In the genomic region with DNA sequence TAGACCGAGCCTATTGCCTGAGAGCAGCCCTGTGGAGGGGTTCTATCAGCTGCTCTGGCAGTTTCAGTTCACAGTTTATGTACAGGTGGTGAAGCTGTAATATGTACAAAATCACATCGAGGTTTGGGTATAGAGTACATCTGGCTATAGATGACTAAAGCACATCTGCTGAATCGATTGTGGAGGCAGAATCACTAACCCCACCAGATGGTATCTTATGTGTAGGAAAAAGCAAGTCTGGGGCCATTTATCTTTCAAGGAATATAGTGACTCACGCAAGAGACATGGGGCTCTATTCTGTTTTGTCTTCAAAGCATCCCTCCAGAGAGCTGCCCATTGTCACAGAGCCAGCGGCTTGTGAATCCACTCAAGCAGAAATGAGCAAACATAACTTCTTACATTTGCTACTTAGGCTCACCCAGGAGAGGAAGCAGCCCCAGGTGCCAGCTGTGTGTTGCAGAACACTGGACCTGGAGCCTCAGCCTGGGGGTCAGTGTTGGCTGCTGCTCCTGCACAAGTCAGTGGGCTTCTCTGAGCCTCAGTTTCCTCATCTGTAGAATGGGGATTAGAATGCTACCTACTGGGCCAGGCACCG, we compare ENCODE assay signal across 9 cellular contexts. TPM values are rescaled to one million over a fixed set of nuclear protein-coding genes. Genes with fewer than 3 reads are reported as not detected.
DNase-seq lines count a peak whose midpoint lies in the region; ATAC-seq, FAIRE-seq and TF ChIP-seq lines count a peak whose summit lies in the region.
"Had no signal": no experiment of that assay in that cellular context is flagged by ENCODE, and none has a peak within 500 bp of the region (broad histone marks: within the 10 kb centered on the region; RNA-seq: fewer than 3 reads in every experiment).

No MANE protein-coding gene starts in this region.

- no peak overlapping the region for H3K9ac ChIP-seq in IMR-90 (ENCODE audit: low read depth, low read length)
- H3K9ac ChIP-seq in GM12878 (ENCODE audit: control insufficient read depth, insufficient read depth, low read length), result peak overlapping the region; percentile 30; the same call in 1 of the 2 replicates

- H3K4me3 ChIP-seq in IMR-90 (ENCODE audit: insufficient read depth, low read depth, low read length) (no peak overlapping the region), GM12878 (peak overlapping the region; percentile 21; the same call in 1 of the 2 replicates)
- no peak overlapping the region for H3K4me3 ChIP-seq in CD8-positive, alpha-beta memory T cell (ENCODE audit: low read length)
- H3K4me3 ChIP-seq: skin epidermis had no signal

- CTCF ChIA-PET in IMR-90 (lab: Yijun Ruan, JAX), result interaction anchor here (0.8 kb wide), 1 partner anchor 9 kb away, joined by 3 read pairs; no protein-coding TSS in a partner anchor
- CTCF ChIA-PET in GM12878 (lab: Yijun Ruan, JAX), result interaction anchor here (0.8 to 5.5 kb wide), 10 partner anchors 9 to 42 kb away, joined by 3 to 53 read pairs (median 12); partner anchors contain the start of gene MIIP
- CTCF ChIA-PET in CD8-positive, alpha-beta memory T cell (lab: Charles Lee), result no interaction called here

- no peaks in the 10 kb centered on the region for H3K9me3 ChIP-seq in IMR-90 (ENCODE audit: control insufficient read depth, insufficient read depth, low read length)
- no peaks in the 10 kb centered on the region for H3K9me3 ChIP-seq in GM12878 (replicated peaks; ENCODE audit: control insufficient read depth, insufficient read depth, low read length)
- H3K9me3 ChIP-seq in CD8-positive, alpha-beta memory T cell (ENCODE audit: low read length), result no peaks in the 10 kb centered on the region

- no peak overlapping the region for H3K4me2 ChIP-seq in IMR-90 (ENCODE audit: low read depth, low read length)
- peak overlapping the region; percentile 75 for H3K4me2 ChIP-seq in GM12878 (ENCODE audit: control insufficient read depth, insufficient read depth)

- peaks cover 1 to 6% of the 10 kb centered on the region in 2 donors for H3K27me3 Mint-ChIP-seq in CD8-positive, alpha-beta memory T cell

- H2BK5ac ChIP-seq in IMR-90 (ENCODE audit: low read depth, low read length, poor library complexity, severe bottlenecking), result no peak overlapping the region

- peaks cover 7 to 15% (median 11%) of the 10 kb centered on the region in 3 donors for H3K4me1 Mint-ChIP-seq in CD8-positive, alpha-beta memory T cell

- no peaks in the 10 kb centered on the region for H3K36me3 Mint-ChIP-seq in CD8-positive, alpha-beta memory T cell

- H4K8ac ChIP-seq in IMR-90 (ENCODE audit: low read depth in 2 of 2, low read length in 2 of 2), result no peak overlapping the region

- no peaks in the 10 kb centered on the region for H3K9me3 Mint-ChIP-seq in CD8-positive, alpha-beta memory T cell

- H3K56ac ChIP-seq in IMR-90 (ENCODE audit: extremely low read depth, insufficient read depth, low read length), result no peak overlapping the region

- no peak overlapping the region for H3K18ac ChIP-seq in IMR-90 (ENCODE audit: low read depth, low read length)

- H4K20me1 ChIP-seq in IMR-90 (ENCODE audit: insufficient read depth, low read length) (0 out of 2 replicates have a peak, but pooled peaks cover 3% of the 10 kb centered on the region), GM12878 (ENCODE audit: control insufficient read depth, insufficient read depth) (no peaks in the 10 kb centered on the region)

- H3K4me3 Mint-ChIP-seq in CD8-positive, alpha-beta memory T cell, result no peak overlapping the region

- H3K4ac ChIP-seq in IMR-90 (ENCODE audit: low read depth, low read length), result no peak overlapping the region

- H3K27ac ChIP-seq in IMR-90 (ENCODE audit: insufficient read depth, low read length) (no peak overlapping the region), GM12878 (ENCODE audit: control insufficient read depth, insufficient read depth) (peak overlapping the region; percentile 68)
- no peak overlapping the region for H3K27ac ChIP-seq in CD8-positive, alpha-beta memory T cell (ENCODE audit: low read depth, low read length)

- no peak overlapping the region for H3K23ac ChIP-seq in IMR-90 (ENCODE audit: low read depth, low read length)

- 14% methylated on average over 2 of the region's 6 CpGs; no CpG with 5 or more reads in 1 of the 2 experiments for WGBS in IMR-90 (ENCODE audit: extremely low coverage in 2 of 2, insufficient read length in 1 of 2), 2 experiments
- 2% methylated on average over 6 of the region's 6 CpGs for WGBS in GM12878 (ENCODE audit: insufficient coverage, insufficient replicate concordance, low lambda C conversion rate, missing lambda C conversion rate)

- H3K27me3 ChIP-seq in IMR-90 (ENCODE audit: control insufficient read depth, insufficient read depth, low read length) (peaks cover 18% of the 10 kb centered on the region; the same call in 1 of the 2 replicates), GM12878 (replicated peaks in 1 of 2; ENCODE audit: control insufficient read depth in 2 of 2, insufficient read depth in 2 of 2, low read length in 1 of 2) (no peaks in the 10 kb centered on the region)
- no peaks in the 10 kb centered on the region for H3K27me3 ChIP-seq in CD8-positive, alpha-beta memory T cell (ENCODE audit: insufficient read depth, low read length, poor library complexity, severe bottlenecking)

- dilution Hi-C loops in IMR-90 (cut with HindIII; ENCODE audit: low sequenced_read_pairs, unreplicated experiment), result no loop called here

- DNase-seq in NCI-H2107 treated with DMSO at 0.1 percent for 48 hours (lab: John Stamatoyannopoulos, UW; ENCODE audit: unreplicated experiment) (peak; percentile 53), NCI-H2107 (lab: John Stamatoyannopoulos, UW) (no peak), IMR-90 (peak; percentile 95), GM12878 (ENCODE audit: low read depth, low spot score) (peak; percentile 79), NCI-H1930 (lab: John Stamatoyannopoulos, UW) (no peak)
- no peak for DNase-seq in CD8-positive, alpha-beta memory T cell
- no peak for DNase-seq in effector CD4-positive, alpha-beta T cell

- TF ChIP-seq CTCF in IMR-90 (conservative IDR thresholded peaks at IDR 0.05; ENCODE audit: low read depth, low read length), result no peak
- TF ChIP-seq CTCF in GM12878 (IDR thresholded peaks at IDR 0.05 in 2 of 3, conservative IDR thresholded peaks at IDR 0.05 in 1 of 3; ENCODE audit: control insufficient read depth in 2 of 3, extremely low read depth in 1 of 3, insufficient read depth in 1 of 3, low read depth in 3 of 3, low read length in 3 of 3), result no peak

- peak overlapping the region; percentile 16 for H2AFZ ChIP-seq in IMR-90 (replicated peaks; ENCODE audit: low read length, poor library complexity)
- no peak overlapping the region; the same call in 1 of the 2 replicates for H2AFZ ChIP-seq in GM12878 (ENCODE audit: control insufficient read depth, low read depth, low read length)

- no peak overlapping the region for H2BK120ac ChIP-seq in IMR-90 (ENCODE audit: low read depth, low read length)

- H3K9me1 ChIP-seq in IMR-90 (ENCODE audit: insufficient read depth, low read length), result no peaks in the 10 kb centered on the region

- no peak overlapping the region for H4K5ac ChIP-seq in IMR-90 (ENCODE audit: low read depth, low read length)

- no peak for TF ChIP-seq RAD21 in IMR-90 (IDR thresholded peaks at IDR 0.05; ENCODE audit: low read length)
- peak; percentile 9; the same call in 1 of the 2 replicates for TF ChIP-seq RAD21 in GM12878 (IDR thresholded peaks at IDR 0.05; ENCODE audit: insufficient read depth, low read depth, low read length)

- H3K4me1 ChIP-seq in IMR-90 (ENCODE audit: control insufficient read depth, insufficient read depth, low read length), result peaks cover 3% of the 10 kb centered on the region
- H3K4me1 ChIP-seq in GM12878 (ENCODE audit: control insufficient read depth, insufficient read depth, low read length), result peaks cover 53% of the 10 kb centered on the region
- no peaks in the 10 kb centered on the region for H3K4me1 ChIP-seq in CD8-positive, alpha-beta memory T cell (ENCODE audit: insufficient read depth, low read length)

- H3K79me1 ChIP-seq in IMR-90 (ENCODE audit: low read depth in 1 of 2, low read length in 2 of 2), result no peaks in the 10 kb centered on the region

- POLR2A ChIA-PET in IMR-90 (lab: Charles Lee; ENCODE audit: unreplicated experiment), result no interaction called here
- POLR2A ChIA-PET in GM12878 (lab: Charles Lee), result interaction anchor here (1.1 to 5.5 kb wide), 12 partner anchors 10 to 131 kb away, joined by 4 to 57 read pairs (median 13); partner anchors contain the start of genes MFN2, MIIP and TNFRSF8
- POLR2A ChIA-PET in CD8-positive, alpha-beta memory T cell (lab: Charles Lee), result no interaction called here

- FAIRE-seq in GM12878 (lab: Jason Lieb, UNC), result peak; percentile 64

- peak; percentile 51 to 60; a peak in 3 of 4 replicates for TF ChIP-seq EP300 in GM12878 (IDR thresholded peaks at IDR 0.05; ENCODE audit: borderline replicate concordance in 1 of 2, control insufficient read depth in 1 of 2, low read depth in 2 of 2, low read length in 2 of 2)

- H3K14ac ChIP-seq in IMR-90 (replicated peaks; ENCODE audit: low read depth, low read length), result no peak overlapping the region

- BruUV-seq in IMR-90 (replicated peaks; lab: Mats Ljungman, UMichigan), result no TSS peak
- BruUV-seq in GM12878 (replicated peaks; lab: Mats Ljungman, UMichigan), result no TSS peak

- intact Hi-C loops in IMR-90 (cut with micrococcal nuclease) (no loop called here), GM12878 (cut with micrococcal nuclease; ENCODE audit: unreplicated experiment) (loop anchor here (1.0 kb wide), 2 partner anchors 23 to 39 kb away; partner anchors contain the start of gene TNFRSF8)

- RAD21 ChIA-PET in GM12878 (lab: Charles Lee; ENCODE audit: unreplicated experiment), result interaction anchor here (0.6 to 7.6 kb wide), 16 partner anchors 9 to 119 kb away, joined by 4 to 70 read pairs (median 9); partner anchors contain the start of genes MIIP and TNFRSF8

- H2BK20ac ChIP-seq in IMR-90 (ENCODE audit: low read depth, low read length), result no peak overlapping the region

- ATAC-seq in GM21576 (IDR thresholded peaks at IDR 0.05; ENCODE audit: unreplicated experiment) (peak; percentile 61), IMR-90 (ENCODE audit: low read depth) (peak; percentile 87), GM12878 (peak; percentile 80)

- no peak overlapping the region for H2BK15ac ChIP-seq in IMR-90 (ENCODE audit: low read depth, low read length)

- TF ChIP-seq POLR2A in IMR-90 (IDR thresholded peaks at IDR 0.05; ENCODE audit: low read depth, low read length) (no peak), GM12878 (IDR thresholded peaks at IDR 0.05; ENCODE audit: low read depth, low read length) (peak; percentile 46; the same call in 1 of the 2 replicates)

- H3K36me3 ChIP-seq in IMR-90 (ENCODE audit: control insufficient read depth, insufficient read depth, low read length), result no peaks in the 10 kb centered on the region
- H3K36me3 ChIP-seq in GM12878 (ENCODE audit: control insufficient read depth in 2 of 2, insufficient read depth in 2 of 2, low read length in 1 of 2), result no peaks in the 10 kb centered on the region
- H3K36me3 ChIP-seq in CD8-positive, alpha-beta memory T cell (ENCODE audit: insufficient read depth, low read length), result no peaks in the 10 kb centered on the region

- in situ Hi-C loops in IMR-90 (cut with MboI; ENCODE audit: low sequenced_read_pairs), result no loop called here
- in situ Hi-C loops in GM12878 (cut with MboI), result no loop called here

- SMC1A ChIA-PET in GM12878 (lab: Charles Lee; ENCODE audit: uncharacterized antibody, unreplicated experiment), result interaction anchor here (0.5 to 7.0 kb wide), 13 partner anchors 9 to 618 kb away, joined by 3 to 97 read pairs (median 5); partner anchors contain the start of gene MIIP

- peak overlapping the region; percentile 81 for H2AK9ac ChIP-seq in IMR-90 (replicated peaks; ENCODE audit: low read depth, low read length, poor library complexity)

- no peaks in the 10 kb centered on the region for H3K79me2 ChIP-seq in GM12878 (ENCODE audit: control insufficient read depth, insufficient read depth, low read length)

- no peak overlapping the region for H2AK5ac ChIP-seq in IMR-90 (ENCODE audit: low read depth, low read length)

- H4K91ac ChIP-seq in IMR-90 (ENCODE audit: insufficient read depth, low read depth, low read length), result no peak overlapping the region

- H3K27ac Mint-ChIP-seq in CD8-positive, alpha-beta memory T cell, result peak overlapping the region in 1 of 8 donors; percentile 84

RNA-seq across cellular contexts. Expression of gene MIIP, which starts 21.3 kb away (rescaled TPM):
- total RNA-seq in IMR-90 (2012; rRNA removed) (12.2 and 14.2 TPM in 2 replicates), GM12878 (2014; rRNA removed) (68.8 and 71.3 TPM in 2 replicates), GM12878 (2014; rRNA removed; fragmentation: Illumina TruSeq; extraction: Trizol) (16.6 and 17.1 TPM in 2 replicates), GM12878 (2021) (56.2 and 57.2 TPM in 2 replicates)
- polyA plus RNA-seq in IMR-90 (2012; rRNA removed) (23.7 and 28.7 TPM in 2 replicates), GM12878 (2011; rRNA removed) (8.8 and 21.5 TPM in 2 replicates), GM12878 (2014; fragmentation: Illumina TruSeq; extraction: Trizol) (5.4 and 11.6 TPM in 2 replicates), GM12878 (2014; fragmentation: Nextera tagmentation; extraction: Ambion mirVana) (1 to 10 TPM in 1 of 2 experiments, under 1 TPM in 1; 0.84 to 5.1 TPM), GM12878 (2014; rRNA removed) (65.2 and 70.6 TPM in 2 replicates), GM12878 (2016; fragmentation: Nextera tagmentation; extraction: Ambion mirVana) (10 to 100 TPM; 82.3 to 95.7 TPM)
- polyA plus RNA-seq in IMR-90 (2012; cell fraction: cytosol; rRNA removed), result 12.9 and 18.5 TPM in 2 replicates
- 74.8 and 224 TPM in 2 replicates for polyA plus RNA-seq in IMR-90 (2012; cell fraction: nucleus; rRNA removed; ENCODE audit: low replicate concordance)
- total RNA-seq in GM12878 (2013; cell fraction: nucleolus; rRNA removed), result 69.0 and 77.4 TPM in 2 replicates
- 12.2 TPM for polyA plus RNA-seq in GM12878 (2011; ENCODE audit: low read depth)
- polyA plus RNA-seq in GM12878 (2011; cell fraction: cytosol; rRNA removed), result 30.0 and 54.7 TPM in 2 replicates
- polyA plus RNA-seq in GM12878 (2011; cell fraction: nucleus; rRNA removed), result 275 and 289 TPM in 2 replicates
- polyA plus RNA-seq in GM12878 (2012), result 37.9 and 40.1 TPM in 2 replicates
- 13.8 and 33.1 TPM in 2 replicates for polyA minus RNA-seq in GM12878 (2011; rRNA and poly(A)+ RNA removed)
- polyA minus RNA-seq in GM12878 (2011; cell fraction: cytosol; rRNA and poly(A)+ RNA removed), result 16.1 and 21.0 TPM in 2 replicates
- polyA minus RNA-seq in GM12878 (2011; cell fraction: nucleus; rRNA and poly(A)+ RNA removed), result 22.2 and 38.7 TPM in 2 replicates
- 10 to 100 TPM; 37.0 to 37.6 TPM for total RNA-seq in CD8-positive, alpha-beta memory T cell
- 31.6 TPM for polyA plus RNA-seq in CD8-positive, alpha-beta memory T cell

RNA-seq across cellular contexts. Expression of gene TNFRSF8, which starts 22.5 kb away (rescaled TPM):
- total RNA-seq in IMR-90 (2012; rRNA removed) (under 0.01 TPM in 2 replicates), GM12878 (2014; rRNA removed) (59.6 and 71.1 TPM in 2 replicates), GM12878 (2014; rRNA removed; fragmentation: Illumina TruSeq; extraction: Trizol) (32.8 and 40.6 TPM in 2 replicates), GM12878 (2021) (114 and 115 TPM in 2 replicates)
- polyA plus RNA-seq in IMR-90 (2012; rRNA removed) (0.31 and 0.37 TPM in 2 replicates), GM12878 (2011; rRNA removed) (18.2 and 40.5 TPM in 2 replicates), GM12878 (2014; fragmentation: Illumina TruSeq; extraction: Trizol) (12.4 and 49.6 TPM in 2 replicates), GM12878 (2014; fragmentation: Nextera tagmentation; extraction: Ambion mirVana) (10 to 100 TPM in 1 of 2 experiments, 1 to 10 TPM in 1; 9.8 to 32.0 TPM), GM12878 (2014; rRNA removed) (68.0 and 85.0 TPM in 2 replicates), GM12878 (2016; fragmentation: Nextera tagmentation; extraction: Ambion mirVana) (10 to 100 TPM; 69.7 to 71.9 TPM)
- polyA plus RNA-seq in IMR-90 (2012; cell fraction: cytosol; rRNA removed), result 0.35 and 0.56 TPM in 2 replicates
- 0.54 and 0.72 TPM in 2 replicates for polyA plus RNA-seq in IMR-90 (2012; cell fraction: nucleus; rRNA removed; ENCODE audit: low replicate concordance)
- total RNA-seq in GM12878 (2013; cell fraction: nucleolus; rRNA removed), result 152 and 169 TPM in 2 replicates
- 15.7 TPM for polyA plus RNA-seq in GM12878 (2011; ENCODE audit: low read depth)
- 58.2 and 63.2 TPM in 2 replicates for polyA plus RNA-seq in GM12878 (2011; cell fraction: cytosol; rRNA removed)
- 60.0 and 69.8 TPM in 2 replicates for polyA plus RNA-seq in GM12878 (2011; cell fraction: nucleus; rRNA removed)
- polyA plus RNA-seq in GM12878 (2012), result 37.2 and 56.8 TPM in 2 replicates
- 33.1 and 63.8 TPM in 2 replicates for polyA minus RNA-seq in GM12878 (2011; rRNA and poly(A)+ RNA removed)
- polyA minus RNA-seq in GM12878 (2011; cell fraction: cytosol; rRNA and poly(A)+ RNA removed), result 32.3 and 32.7 TPM in 2 replicates
- 25.4 and 41.4 TPM in 2 replicates for polyA minus RNA-seq in GM12878 (2011; cell fraction: nucleus; rRNA and poly(A)+ RNA removed)
- 1 to 10 TPM; 1.5 to 1.9 TPM for total RNA-seq in CD8-positive, alpha-beta memory T cell
- polyA plus RNA-seq in CD8-positive, alpha-beta memory T cell, result not detected

Comparison
In these comparisons a context has a peak if more than half of its experiments do, and no peak if none do; other contexts are left out.
1. DNase-seq: peak in NCI-H2107 treated with DMSO at 0.1 percent for 48 hours (single experiment), IMR-90 (single experiment) and GM12878 (single experiment); none in NCI-H2107 (single experiment), CD8-positive, alpha-beta memory T cell (0 of 5), effector CD4-positive, alpha-beta T cell (single experiment) and NCI-H1930 (0 of 2).
2. RNA of gene TNFRSF8, which starts 22.5 kb away (total RNA-seq): 32.8 to 169 TPM in GM12878; 1.5 to 1.9 TPM in CD8-positive, alpha-beta memory T cell and under 0.01 TPM in IMR-90; every median in the first group is over 10 times any median in the second.
3. Peak in every context shown above with its lines, with median percentiles within 50 percentile points of each other: ATAC-seq.